11 cellular contexts compared by ENCODE assay signal in the genomic region with DNA sequence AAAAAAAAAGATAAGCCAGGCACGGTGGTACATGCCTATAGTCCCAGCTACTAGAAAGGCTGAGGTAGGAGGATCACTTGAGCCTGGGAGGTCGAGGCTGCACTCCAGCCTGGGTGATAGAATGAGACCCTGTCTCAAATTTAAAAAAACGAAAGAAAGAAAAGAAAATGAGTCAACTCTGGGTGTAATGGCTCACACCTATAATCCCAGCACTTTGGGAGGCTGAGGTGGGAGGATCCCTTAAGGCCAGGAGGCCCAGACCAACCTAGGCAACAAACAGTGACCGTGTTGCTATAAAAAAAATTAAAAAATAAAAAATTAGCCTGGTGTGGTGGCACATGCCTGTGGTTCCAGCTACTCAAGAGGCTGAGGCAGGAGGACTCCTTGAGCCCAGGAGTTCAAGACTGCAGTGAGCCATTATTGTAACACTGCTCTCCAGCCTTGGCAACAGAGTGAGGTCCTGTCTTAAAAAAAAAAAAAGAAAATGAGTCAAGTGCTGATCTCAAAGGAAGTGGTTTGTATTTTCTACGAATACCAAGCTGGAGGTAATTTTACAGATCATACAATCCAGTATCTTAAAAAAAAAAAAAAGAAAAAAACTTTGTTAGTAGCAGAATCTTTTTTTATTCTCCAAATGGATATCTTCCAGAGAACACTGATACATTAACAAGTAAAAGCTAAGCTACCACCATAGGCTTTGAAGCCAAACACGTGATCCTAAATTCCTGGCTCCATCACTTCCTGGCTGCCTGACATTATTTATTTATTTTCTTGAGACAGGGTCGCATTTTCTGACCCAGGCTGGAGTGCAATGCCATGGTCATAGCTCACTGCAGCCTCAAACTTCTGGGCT. TPM values are rescaled to one million over a fixed set of nuclear protein-coding genes. Genes with fewer than 3 reads are reported as not detected.
DNase-seq lines count a peak whose midpoint lies in the region; ATAC-seq, FAIRE-seq and TF ChIP-seq lines count a peak whose summit lies in the region.
"Had no signal": no experiment of that assay in that cellular context is flagged by ENCODE, and none has a peak within 500 bp of the region (broad histone marks: within the 10 kb centered on the region; RNA-seq: fewer than 3 reads in every experiment).

No MANE protein-coding gene starts in this region.

- POLR2A ChIA-PET in naive thymus-derived CD8-positive, alpha-beta T cell (lab: Charles Lee): interaction anchor here (0.5 to 1.0 kb wide), 4 partner anchors 26 to 84 kb away, joined by 3 to 5 read pairs (median 4); no protein-coding TSS in a partner anchor

- H3K79me2 ChIP-seq in astrocyte (ENCODE audit: insufficient read depth, low read length): peaks cover 35% of the 10 kb centered on the region

- H3K27me3 Mint-ChIP-seq in CD4-positive, CD25-positive, alpha-beta regulatory T cell: no peaks in the 10 kb centered on the region
- no peaks in the 10 kb centered on the region for H3K27me3 Mint-ChIP-seq in astrocyte (ENCODE audit: low read depth, unreplicated experiment)
- no peaks in the 10 kb centered on the region for H3K27me3 Mint-ChIP-seq in naive thymus-derived CD8-positive, alpha-beta T cell

- 58 to 70% (median 62%) methylated on average over 7 of the region's 7 CpGs for WGBS in psoas muscle, 3 donors
- WGBS in right cardiac atrium: 59% methylated on average over 7 of the region's 7 CpGs

- peak overlapping the region; percentile 42 for H3K9ac ChIP-seq in astrocyte (ENCODE audit: low read length)

- peak; percentile 91 to 93 for ATAC-seq in CD4-positive, CD25-positive, alpha-beta regulatory T cell (ENCODE audit: low read depth in 2 of 2)
- ATAC-seq in naive thymus-derived CD8-positive, alpha-beta T cell: peak; percentile 81 to 89
- ATAC-seq in psoas muscle (no peak), GM18873 (IDR thresholded peaks at IDR 0.05; ENCODE audit: low FRiP score, unreplicated experiment) (no peak), right cardiac atrium (no peak)
- ATAC-seq: HCT116 had no signal

- no peak overlapping the region for H2AFZ ChIP-seq in astrocyte (ENCODE audit: low read depth, low read length)

- H3K4me1 ChIP-seq in CD4-positive, CD25-positive, alpha-beta regulatory T cell (ENCODE audit: control insufficient read depth, insufficient read depth, low read length, poor library complexity, severe bottlenecking): peaks cover 54% of the 10 kb centered on the region
- H3K4me1 ChIP-seq in astrocyte (ENCODE audit: insufficient read depth, low read length) (peaks cover 12% of the 10 kb centered on the region), psoas muscle (peaks cover 3% of the 10 kb centered on the region), right cardiac atrium (ENCODE audit: control insufficient read depth, insufficient read depth, low read length) (peaks cover 2% of the 10 kb centered on the region)

- H4K20me1 ChIP-seq in astrocyte (ENCODE audit: insufficient read depth, low read length): no peaks in the 10 kb centered on the region

- peak; percentile 11 to 84 (median 71) for DNase-seq in CD4-positive, CD25-positive, alpha-beta regulatory T cell
- peak; percentile 22 for DNase-seq in SK-MEL-5 (ENCODE audit: low read depth, low spot score)
- DNase-seq in astrocyte (ENCODE audit: low read depth): peak; percentile 90
- peak in 7 of 10 donors; percentile 21 to 76 (median 46) for DNase-seq in naive thymus-derived CD8-positive, alpha-beta T cell
- DNase-seq in psoas muscle: no peak
- DNase-seq in NCI-H2029 (lab: John Stamatoyannopoulos, UW): no peak
- no peak for DNase-seq in right cardiac atrium
- DNase-seq: kidney, NCI-H1694 had no signal

- H3K9me3 ChIP-seq in CD4-positive, CD25-positive, alpha-beta regulatory T cell (ENCODE audit: control insufficient read depth in 2 of 2, low read length in 2 of 2): no peaks in the 10 kb centered on the region
- no peaks in the 10 kb centered on the region for H3K9me3 ChIP-seq in astrocyte (ENCODE audit: insufficient read depth, low read depth, low read length)
- no peaks in the 10 kb centered on the region for H3K9me3 ChIP-seq in psoas muscle
- no peaks in the 10 kb centered on the region for H3K9me3 ChIP-seq in right cardiac atrium (ENCODE audit: control insufficient read depth, low read length)

- peak overlapping the region; percentile 73 to 87 (median 79) for H3K4me3 Mint-ChIP-seq in CD4-positive, CD25-positive, alpha-beta regulatory T cell
- H3K4me3 Mint-ChIP-seq in astrocyte (ENCODE audit: unreplicated experiment): no peak overlapping the region
- peak overlapping the region; percentile 31 to 80 (median 58) for H3K4me3 Mint-ChIP-seq in naive thymus-derived CD8-positive, alpha-beta T cell

- FAIRE-seq in astrocyte (lab: Jason Lieb, UNC): no peak
- FAIRE-seq: kidney had no signal

- H3K4me3 ChIP-seq in CD4-positive, CD25-positive, alpha-beta regulatory T cell (ENCODE audit: low read depth, low read length): peak overlapping the region; percentile 65
- H3K4me3 ChIP-seq in astrocyte (ENCODE audit: insufficient read depth, low read depth, low read length) (no peak overlapping the region), psoas muscle (no peak overlapping the region), right cardiac atrium (ENCODE audit: low read length) (no peak overlapping the region)

- peaks cover 0 to under 1% (median 0%) of the 10 kb centered on the region in 7 donors for H3K9me3 Mint-ChIP-seq in CD4-positive, CD25-positive, alpha-beta regulatory T cell
- H3K9me3 Mint-ChIP-seq in astrocyte (ENCODE audit: unreplicated experiment): peaks cover 2% of the 10 kb centered on the region
- H3K9me3 Mint-ChIP-seq in naive thymus-derived CD8-positive, alpha-beta T cell: no peaks in the 10 kb centered on the region

- no peaks in the 10 kb centered on the region for H3K27me3 ChIP-seq in CD4-positive, CD25-positive, alpha-beta regulatory T cell (ENCODE audit: control insufficient read depth, insufficient read depth, low read length)
- no peaks in the 10 kb centered on the region for H3K27me3 ChIP-seq in astrocyte (ENCODE audit: insufficient read depth, low read length)
- H3K27me3 ChIP-seq in psoas muscle (ENCODE audit: insufficient read depth in 3 of 3, low read length in 2 of 3): no peaks in the 10 kb centered on the region
- H3K27me3 ChIP-seq in right cardiac atrium (ENCODE audit: control insufficient read depth, insufficient read depth): no peaks in the 10 kb centered on the region

- TF ChIP-seq CTCF in astrocyte (IDR thresholded peaks at IDR 0.05; ENCODE audit: insufficient read depth, low read depth, low read length) (no peak), psoas muscle (IDR thresholded peaks at IDR 0.05) (no peak)

- H3K27ac ChIP-seq in CD4-positive, CD25-positive, alpha-beta regulatory T cell (ENCODE audit: insufficient read depth, low read length, poor library complexity, severe bottlenecking): peak overlapping the region; percentile 78
- H3K27ac ChIP-seq in astrocyte (ENCODE audit: low read depth, low read length) (peak overlapping the region; percentile 67), psoas muscle (no peak overlapping the region), right cardiac atrium (ENCODE audit: low read length) (no peak overlapping the region)

- H3K27ac Mint-ChIP-seq in CD4-positive, CD25-positive, alpha-beta regulatory T cell: peak overlapping the region; percentile 88 to 93 (median 91)
- H3K27ac Mint-ChIP-seq in astrocyte (ENCODE audit: unreplicated experiment): peak overlapping the region; percentile 47
- peak overlapping the region; percentile 84 to 97 (median 92) for H3K27ac Mint-ChIP-seq in naive thymus-derived CD8-positive, alpha-beta T cell

- H3K4me1 Mint-ChIP-seq in CD4-positive, CD25-positive, alpha-beta regulatory T cell: peaks cover 20 to 68% (median 39%) of the 10 kb centered on the region in 4 donors
- H3K4me1 Mint-ChIP-seq in astrocyte (ENCODE audit: low read depth, unreplicated experiment): peaks cover 2% of the 10 kb centered on the region
- H3K4me1 Mint-ChIP-seq in naive thymus-derived CD8-positive, alpha-beta T cell: peaks cover 11 to 66% (median 46%) of the 10 kb centered on the region in 4 donors

- in situ Hi-C loops in SK-MEL-5 (cut with HindIII; ENCODE audit: low pct_unique_long_range_greater_than_20kb, low sequenced_read_pairs): no loop called here

- H3K36me3 Mint-ChIP-seq in CD4-positive, CD25-positive, alpha-beta regulatory T cell: no peaks in the 10 kb centered on the region
- no peaks in the 10 kb centered on the region for H3K36me3 Mint-ChIP-seq in astrocyte (ENCODE audit: low read depth, unreplicated experiment)
- H3K36me3 Mint-ChIP-seq in naive thymus-derived CD8-positive, alpha-beta T cell: peaks cover 0 to 14% (median 0%) of the 10 kb centered on the region in 3 donors

- intact Hi-C loops in psoas muscle (cut with DNase I): no loop called here
- intact Hi-C loops in right cardiac atrium (cut with DNase I): no loop called here

- peak overlapping the region; percentile 77 for H3K4me2 ChIP-seq in astrocyte (ENCODE audit: low read length)

- H3K36me3 ChIP-seq in CD4-positive, CD25-positive, alpha-beta regulatory T cell (ENCODE audit: control insufficient read depth, insufficient read depth, low read length): no peaks in the 10 kb centered on the region
- no peaks in the 10 kb centered on the region for H3K36me3 ChIP-seq in astrocyte (ENCODE audit: insufficient read depth, low read length)
- peaks cover 0 to 6% of the 10 kb centered on the region in 2 donors for H3K36me3 ChIP-seq in psoas muscle (ENCODE audit: insufficient read depth in 1 of 2, low read depth in 1 of 2)

RNA-seq across cellular contexts. Expression of a gene that starts 5.7 kb away (rescaled TPM):
- total RNA-seq in CD4-positive, CD25-positive, alpha-beta regulatory T cell: 52.3 TPM
- 100 to 1,000 TPM; 120 to 157 (median 140) TPM for polyA plus RNA-seq in CD4-positive, CD25-positive, alpha-beta regulatory T cell
- total RNA-seq in SK-MEL-5 (2014; rRNA removed; shearing (Covaris generic)): 47.5 and 49.2 TPM in 2 replicates
- polyA plus RNA-seq in SK-MEL-5 (2015; cell fraction: cytosol; rRNA removed): 37.3 and 37.5 TPM in 2 replicates
- 14.4 and 22.8 TPM in 2 replicates for polyA plus RNA-seq in SK-MEL-5 (2015; cell fraction: nucleus; rRNA removed)
- total RNA-seq in astrocyte (38.7 and 38.9 TPM in 2 replicates), psoas muscle (10 to 100 TPM; 28.4 to 50.8 (median 43.4) TPM), right cardiac atrium (10 to 100 TPM; 36.2 to 44.8 (median 40.7) TPM)
- 10 to 100 TPM; 32.4 to 36.4 TPM for total RNA-seq in naive thymus-derived CD8-positive, alpha-beta T cell
- polyA plus RNA-seq in naive thymus-derived CD8-positive, alpha-beta T cell: 100 to 1,000 TPM; 120 to 138 (median 123) TPM
- polyA plus RNA-seq in psoas muscle (10 to 100 TPM; 15.9 to 55.4 (median 38.3) TPM), right cardiac atrium (53.6 TPM)

RNA-seq across cellular contexts. Expression of a gene that starts 24.6 kb away (rescaled TPM):
- total RNA-seq in CD4-positive, CD25-positive, alpha-beta regulatory T cell: 0.47 TPM
- under 1 TPM in 1 of 4 donors, not detected in 3; 0.14 TPM for polyA plus RNA-seq in CD4-positive, CD25-positive, alpha-beta regulatory T cell
- 1.9 and 2.3 TPM in 2 replicates for total RNA-seq in SK-MEL-5 (2014; rRNA removed; shearing (Covaris generic))
- 2.3 and 3.6 TPM in 2 replicates for polyA plus RNA-seq in SK-MEL-5 (2015; cell fraction: cytosol; rRNA removed)
- 10.5 and 12.6 TPM in 2 replicates for polyA plus RNA-seq in SK-MEL-5 (2015; cell fraction: nucleus; rRNA removed)
- total RNA-seq in astrocyte: 5.0 and 5.6 TPM in 2 replicates
- under 1 TPM; 0.44 to 0.82 TPM for total RNA-seq in naive thymus-derived CD8-positive, alpha-beta T cell
- polyA plus RNA-seq in naive thymus-derived CD8-positive, alpha-beta T cell: under 1 TPM in 2 of 3 donors, not detected in 1; 0.08 to 0.65 TPM
- total RNA-seq in psoas muscle: under 1 TPM; 0.08 to 0.64 (median 0.24) TPM
- under 1 TPM; 0.14 to 0.19 (median 0.17) TPM for polyA plus RNA-seq in psoas muscle
- under 1 TPM; 0.28 to 0.65 (median 0.59) TPM for total RNA-seq in right cardiac atrium
- polyA plus RNA-seq in right cardiac atrium: 0.52 TPM

Comparison
In these comparisons a context has a peak if more than half of its experiments do, and no peak if none do; other contexts are left out.
1. ATAC-seq: peak in CD4-positive, CD25-positive, alpha-beta regulatory T cell (2 of 2) and naive thymus-derived CD8-positive, alpha-beta T cell (2 of 2); none in psoas muscle (0 of 4), GM18873 (single experiment) and right cardiac atrium (0 of 2).
2. DNase-seq: peak in CD4-positive, CD25-positive, alpha-beta regulatory T cell (3 of 3), SK-MEL-5 (single experiment), astrocyte (single experiment) and naive thymus-derived CD8-positive, alpha-beta T cell (7 of 10); none in psoas muscle (0 of 2), NCI-H2029 (single experiment) and right cardiac atrium (0 of 3).
3. H3K27ac ChIP-seq: peak in CD4-positive, CD25-positive, alpha-beta regulatory T cell (single experiment) and astrocyte (single experiment); none in psoas muscle (single experiment) and right cardiac atrium (single experiment).
4. Peak in every context shown above with its lines, with median percentiles within 50 percentile points of each other: H3K27ac Mint-ChIP-seq.